Comparison of ENCODE assay signal across 19 cellular contexts in genomic region chr15:95129589-95129988, GRCh38.
DNase-seq lines count a peak whose midpoint lies in the region; ATAC-seq lines count a peak whose summit lies in the region.
"Had no signal": no experiment of that assay in that cellular context is flagged by ENCODE, and none has a peak within 500 bp of the region (broad histone marks: within the 10 kb centered on the region; RNA-seq: fewer than 3 reads in every experiment).

No MANE protein-coding gene starts in this region.

- no peaks in the 10 kb centered on the region for H3K27me3 ChIP-seq in right cardiac atrium (ENCODE audit: control insufficient read depth, insufficient read depth)
- H3K27me3 ChIP-seq: neural progenitor cell had no signal

- H3K4me3 ChIP-seq in right cardiac atrium (ENCODE audit: low read length): no peak overlapping the region
- H3K4me3 ChIP-seq: neural progenitor cell had no signal

- ATAC-seq in right cardiac atrium: peak; percentile 68 to 73
- peak; percentile 80 for ATAC-seq in sciatic nerve
- ATAC-seq in HG02763 (IDR thresholded peaks at IDR 0.05; ENCODE audit: unreplicated experiment): no peak
- no peak for ATAC-seq in HG03521 (IDR thresholded peaks at IDR 0.05; ENCODE audit: unreplicated experiment)
- ATAC-seq: effector memory CD8-positive, alpha-beta T cell had no signal

- H3K36me3 Mint-ChIP-seq in T-helper 2 cell treated with Interferon-gamma antibody and Interleukin-4, amounts not matched to agents 5 μg/mL and 100 μg/mL, for 36 hours (ENCODE audit: low read depth): no peaks in the 10 kb centered on the region
- H3K36me3 Mint-ChIP-seq: activated naive CD8-positive, alpha-beta T cell treated with anti-CD3 and anti-CD28 coated beads for 36 hours; neural progenitor cell had no signal

- intact Hi-C loops in right cardiac atrium (cut with DNase I): no loop called here
- intact Hi-C loops in sciatic nerve (cut with DNase I): no loop called here

- H3K4me1 Mint-ChIP-seq in T-helper 2 cell treated with Interferon-gamma antibody and Interleukin-4, amounts not matched to agents 5 μg/mL and 100 μg/mL, for 36 hours (ENCODE audit: low read depth): no peaks in the 10 kb centered on the region
- H3K4me1 Mint-ChIP-seq: activated naive CD8-positive, alpha-beta T cell treated with anti-CD3 and anti-CD28 coated beads for 36 hours; central memory CD8-positive, alpha-beta T cell had no signal

- 18% methylated on average over 4 of the region's 4 CpGs for WGBS in right cardiac atrium

- DNase-seq in Daoy (ENCODE audit: low read depth) (peak; percentile 4), RPMI7951 (ENCODE audit: low read depth) (peak; percentile 26), right cardiac atrium (peak; percentile 26 to 69 (median 39)), sciatic nerve (ENCODE audit: low spot score) (peak; percentile 60), nucleus accumbens (lab: John Stamatoyannopoulos, UW) (no peak)
- no peak for DNase-seq in T-helper 2 cell treated with Interferon-gamma antibody and Interleukin-4, amounts not matched to agents 5 μg/mL and 100 μg/mL, for 36 hours (ENCODE audit: low spot score)
- DNase-seq: activated naive CD8-positive, alpha-beta T cell treated with anti-CD3 and anti-CD28 coated beads for 36 hours; activated T-cell treated with anti-CD3 and anti-CD28 coated beads, Interleukin-2, amount 50 U/mL, for 24 hours; Calu3; effector memory CD8-positive, alpha-beta T cell; GOT3; MM.1S; NCI-H1930; NCI-H510A treated with DMSO at 0.1 percent for 48 hours; substantia nigra had no signal

- H3K9me3 Mint-ChIP-seq in T-helper 2 cell treated with Interferon-gamma antibody and Interleukin-4, amounts not matched to agents 5 μg/mL and 100 μg/mL, for 36 hours: no peaks in the 10 kb centered on the region
- H3K9me3 Mint-ChIP-seq: activated naive CD8-positive, alpha-beta T cell treated with anti-CD3 and anti-CD28 coated beads for 36 hours; activated T-cell treated with anti-CD3 and anti-CD28 coated beads, Interleukin-2, amount 50 U/mL, for 24 hours; neural progenitor cell had no signal

- no peak overlapping the region for H3K4me3 Mint-ChIP-seq in T-helper 2 cell treated with Interferon-gamma antibody and Interleukin-4, amounts not matched to agents 5 μg/mL and 100 μg/mL, for 36 hours
- H3K4me3 Mint-ChIP-seq: activated naive CD8-positive, alpha-beta T cell treated with anti-CD3 and anti-CD28 coated beads for 36 hours; activated T-cell treated with anti-CD3 and anti-CD28 coated beads, Interleukin-2, amount 50 U/mL, for 24 hours; central memory CD8-positive, alpha-beta T cell; effector memory CD8-positive, alpha-beta T cell; neural progenitor cell had no signal

- H3K27me3 Mint-ChIP-seq in T-helper 2 cell treated with Interferon-gamma antibody and Interleukin-4, amounts not matched to agents 5 μg/mL and 100 μg/mL, for 36 hours (ENCODE audit: low read depth): no peaks in the 10 kb centered on the region
- H3K27me3 Mint-ChIP-seq: central memory CD8-positive, alpha-beta T cell; effector memory CD8-positive, alpha-beta T cell had no signal

- peaks cover 3% of the 10 kb centered on the region for H3K4me1 ChIP-seq in right cardiac atrium (ENCODE audit: control insufficient read depth, insufficient read depth, low read length)
- H3K4me1 ChIP-seq: neural progenitor cell had no signal

- H3K27ac Mint-ChIP-seq in T-helper 2 cell treated with Interferon-gamma antibody and Interleukin-4, amounts not matched to agents 5 μg/mL and 100 μg/mL, for 36 hours: no peak overlapping the region
- H3K27ac Mint-ChIP-seq: activated naive CD8-positive, alpha-beta T cell treated with anti-CD3 and anti-CD28 coated beads for 36 hours; activated T-cell treated with anti-CD3 and anti-CD28 coated beads, Interleukin-2, amount 50 U/mL, for 24 hours; effector memory CD8-positive, alpha-beta T cell; neural progenitor cell had no signal

- H3K27ac ChIP-seq in right cardiac atrium (ENCODE audit: low read length): no peak overlapping the region
- H3K27ac ChIP-seq: neural progenitor cell had no signal

- no peaks in the 10 kb centered on the region for H3K9me3 ChIP-seq in right cardiac atrium (ENCODE audit: control insufficient read depth, low read length)

Comparison
In these comparisons a context has a peak if more than half of its experiments do, and no peak if none do; other contexts are left out.
1. DNase-seq: peak in Daoy (single experiment), RPMI7951 (single experiment), right cardiac atrium (3 of 3) and sciatic nerve (single experiment); none in T-helper 2 cell treated with Interferon-gamma antibody and Interleukin-4, amounts not matched to agents 5 μg/mL and 100 μg/mL, for 36 hours (single experiment) and nucleus accumbens (0 of 56).
2. ATAC-seq: peak in right cardiac atrium (2 of 2) and sciatic nerve (single experiment); none in HG02763 (single experiment) and HG03521 (single experiment).